ENCODE assay signal across 17 cellular contexts in the genomic region with DNA sequence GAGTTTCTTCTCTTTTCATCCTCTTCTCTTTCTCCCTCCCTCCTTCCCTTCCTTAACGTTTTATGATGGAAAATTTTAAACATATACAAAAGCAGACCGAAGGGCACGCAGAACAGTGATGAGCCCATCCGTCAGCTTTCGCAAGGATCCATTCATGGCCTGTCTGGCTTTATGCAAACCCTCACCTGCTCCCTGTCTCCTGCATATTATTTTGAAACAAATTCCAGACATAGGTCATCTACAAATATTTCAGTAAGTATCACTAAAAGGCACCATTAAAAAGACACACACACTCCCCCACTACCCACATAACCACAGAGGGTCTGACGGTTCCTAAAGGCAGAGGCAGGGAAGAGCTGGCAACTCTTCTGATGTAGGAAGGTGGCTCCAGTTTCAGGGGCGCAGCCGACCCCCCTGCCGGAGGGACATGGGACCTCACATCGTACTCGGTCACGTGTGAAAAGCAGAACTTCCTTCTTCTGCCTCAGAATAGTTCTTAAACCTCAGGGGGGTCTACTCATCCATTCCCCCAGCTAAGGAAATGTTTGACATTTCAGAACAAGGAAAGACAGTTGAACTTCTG.
DNase-seq lines count a peak whose midpoint lies in the region; ATAC-seq and TF ChIP-seq lines count a peak whose summit lies in the region.
"Had no signal": no experiment of that assay in that cellular context is flagged by ENCODE, and none has a peak within 500 bp of the region (broad histone marks: within the 10 kb centered on the region; RNA-seq: fewer than 3 reads in every experiment).

No MANE protein-coding gene starts in this region.

- peak; percentile 30 for TF ChIP-seq CTCF in GM13977 (IDR thresholded peaks at IDR 0.05; ENCODE audit: extremely low read depth, insufficient read depth, missing control alignments)
- TF ChIP-seq CTCF in PC-3 (conservative IDR thresholded peaks at IDR 0.05; ENCODE audit: low read depth, low read length), result no peak

- POLR2A ChIA-PET in PC-3 (lab: Charles Lee; ENCODE audit: unreplicated experiment), result no interaction called here

- H3K27ac ChIP-seq in BLaER1 (no peak overlapping the region), PC-3 (ENCODE audit: low read length) (peak overlapping the region; percentile 56)
- H3K27ac ChIP-seq: cardiac muscle cell, pancreas had no signal

- H3K36me3 ChIP-seq in BLaER1 (no peaks in the 10 kb centered on the region), PC-3 (ENCODE audit: low read depth, low read length) (no peaks in the 10 kb centered on the region)
- H3K36me3 ChIP-seq: cardiac muscle cell, pancreas had no signal

- H3K27me3 ChIP-seq in BLaER1 (peaks cover 25% of the 10 kb centered on the region), PC-3 (ENCODE audit: low read length) (no peaks in the 10 kb centered on the region)
- H3K27me3 ChIP-seq: cardiac muscle cell, pancreas had no signal

- 0 out of 2 replicates have a peak overlapping the region, but pooled peaks have one; percentile 24 for H2AFZ ChIP-seq in PC-3 (ENCODE audit: low read length)

- BruUV-seq in PC-3 (replicated peaks; lab: Mats Ljungman, UMichigan), result no TSS peak

- no peak for ATAC-seq in PC-3
- no peak for ATAC-seq in GM19035 (IDR thresholded peaks at IDR 0.05; ENCODE audit: unreplicated experiment)
- ATAC-seq in GM19463 (IDR thresholded peaks at IDR 0.05; ENCODE audit: unreplicated experiment), result no peak
- no peak for ATAC-seq in GM18505 (IDR thresholded peaks at IDR 0.05; ENCODE audit: unreplicated experiment)
- ATAC-seq: pancreas; stimulated activated effector memory CD8-positive, alpha-beta T cell treated with anti-CD3 and anti-CD28 coated beads, Interleukin-12 subunit alpha, Interleukin-12 subunit beta, amount 100 ng/mL, for 72 hours had no signal

- intact Hi-C loops in PC-3 (cut with micrococcal nuclease), result loop anchor here (10.0 kb wide), 1 partner anchor 118 kb away; no protein-coding TSS in a partner anchor

- no peaks in the 10 kb centered on the region for H3F3A ChIP-seq in PC-3 (ENCODE audit: low read length, unreplicated experiment)

- in situ Hi-C loops in GM13977 (cut with MboI; ENCODE audit: low pct_unique_long_range_greater_than_20kb, low sequenced_read_pairs, unreplicated experiment), result no loop called here

- H4K20me1 ChIP-seq in BLaER1 (peaks cover 54% of the 10 kb centered on the region), PC-3 (ENCODE audit: low read length) (no peaks in the 10 kb centered on the region)

- H3K4me1 ChIP-seq in BLaER1 (peaks cover 68% of the 10 kb centered on the region), PC-3 (ENCODE audit: insufficient read depth, low read length) (peaks cover 27% of the 10 kb centered on the region)
- H3K4me1 ChIP-seq: pancreas had no signal

- DNase-seq in GM13977 (ENCODE audit: low spot score) (no peak), PC-3 (no peak), kidney tubule cell (ENCODE audit: low spot score) (peak; percentile 26)
- no peak for DNase-seq in activated effector memory CD4-positive, alpha-beta T cell treated with anti-CD3 and anti-CD28 coated beads, Interleukin-2, amount 50 U/mL, for 16 hours
- DNase-seq: Calu3; effector CD4-positive, alpha-beta T cell; NCI-H2029; NCI-H748 treated with DMSO at 0.1 percent for 48 hours; pancreas; T-helper 2 cell had no signal

- no peaks in the 10 kb centered on the region for H3K79me2 ChIP-seq in PC-3 (ENCODE audit: low read length)

- H3K9me3 ChIP-seq in BLaER1 (no peaks in the 10 kb centered on the region), PC-3 (ENCODE audit: low read length) (no peaks in the 10 kb centered on the region)
- H3K9me3 ChIP-seq: pancreas had no signal

- peak overlapping the region; percentile 86 for H3K4me2 ChIP-seq in BLaER1
- H3K4me2 ChIP-seq in PC-3 (ENCODE audit: low read length), result peak overlapping the region; percentile 51
- H3K4me2 ChIP-seq: smooth muscle cell had no signal

- H3K4me3 ChIP-seq in BLaER1, result peak overlapping the region; percentile 38; the same call in 1 of the 2 replicates
- no peak overlapping the region for H3K4me3 ChIP-seq in PC-3 (ENCODE audit: low read length)
- H3K4me3 ChIP-seq: cardiac muscle cell, pancreas, smooth muscle cell had no signal

- CTCF ChIA-PET in PC-3 (lab: Charles Lee), result no interaction called here

- no peak for TF ChIP-seq POLR2A in GM18505 (IDR thresholded peaks at IDR 0.05; ENCODE audit: borderline replicate concordance, extremely low read depth, insufficient read depth, insufficient read length)

- no peaks in the 10 kb centered on the region for H3K9me2 ChIP-seq in PC-3 (replicated peaks; ENCODE audit: low read length)

- H3K9ac ChIP-seq in BLaER1 (no peak overlapping the region), PC-3 (ENCODE audit: low read length) (no peak overlapping the region)
